ENCODE assay signal across 8 cellular contexts in the genomic region with DNA sequence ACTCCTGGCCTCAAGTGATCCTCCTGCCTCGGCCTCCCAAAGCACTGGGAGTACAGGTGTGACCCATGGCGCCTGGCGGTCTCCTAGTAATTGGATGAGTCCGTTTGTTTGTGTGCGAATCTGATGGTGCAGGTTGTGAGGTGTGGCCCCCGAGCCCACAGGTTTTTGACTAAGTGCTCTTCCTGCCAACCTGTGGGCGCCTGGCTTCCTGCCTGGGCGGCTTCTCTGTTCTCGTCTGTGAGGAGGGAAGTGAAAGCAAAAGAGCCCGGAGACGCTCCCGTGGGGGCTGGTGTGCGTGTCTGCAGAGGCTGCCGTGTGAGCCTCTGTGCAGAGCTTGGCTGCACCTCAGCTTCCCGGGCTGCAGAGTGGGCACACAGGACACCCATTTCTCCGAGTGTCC. TPM values are rescaled to one million over a fixed set of nuclear protein-coding genes. Genes with fewer than 3 reads are reported as not detected.
DNase-seq lines count a peak whose midpoint lies in the region; ATAC-seq and TF ChIP-seq lines count a peak whose summit lies in the region.

No MANE protein-coding gene starts in this region.

- POLR2A ChIA-PET in GM10248 (lab: Yijun Ruan, JAX) = interaction anchor here (0.9 kb wide), 1 partner anchor 19 kb away, joined by 6 read pairs; no protein-coding TSS in a partner anchor

- no peak for TF ChIP-seq CTCF in GM10248 (IDR thresholded peaks at IDR 0.05; ENCODE audit: control extremely low read depth, extremely low read depth, low read depth, missing control alignments)

- CTCF ChIA-PET in GM10248 (lab: Yijun Ruan, JAX) = interaction anchor here (0.9 to 2.0 kb wide), 3 partner anchors 10 to 12 kb away, joined by 3 to 5 read pairs (median 5); a partner anchor contains a TSS

- H3K36me3 Mint-ChIP-seq in activated T-cell treated with anti-CD3 and anti-CD28 coated beads, Interleukin-2, amount 50 U/mL, for 72 hours (ENCODE audit: insufficient read depth in 2 of 2) = peaks cover 13 to 35% of the 10 kb centered on the region in 2 donors

- H3K27ac Mint-ChIP-seq in activated T-cell treated with anti-CD3 and anti-CD28 coated beads, Interleukin-2, amount 50 U/mL, for 72 hours = peak overlapping the region; percentile 72

- DNase-seq in GM10248 (ENCODE audit: extremely low spot score) (peak; percentile 92), NOMO-1 treated with DMSO at 0.1 percent for 48 hours (lab: John Stamatoyannopoulos, UW; ENCODE audit: unreplicated experiment) (peak; percentile 94), hippocampal formation (lab: John Stamatoyannopoulos, UW) (peak; percentile 2 to 18), SHP77 (lab: John Stamatoyannopoulos, UW) (no peak), HuH-7 (ENCODE audit: low spot score) (no peak)
- peak; percentile 91 to 95 for DNase-seq in activated T-cell treated with anti-CD3 and anti-CD28 coated beads, Interleukin-2, amount 50 U/mL, for 72 hours
- DNase-seq in stimulated activated CD8-positive, alpha-beta memory T cell treated with anti-CD3 and anti-CD28 coated beads, Interleukin-15, amount 100 ng/mL, for 48 hours (ENCODE audit: low read depth in 2 of 2) = peak; percentile 88 to 91

- H3K9me3 Mint-ChIP-seq in activated T-cell treated with anti-CD3 and anti-CD28 coated beads, Interleukin-2, amount 50 U/mL, for 72 hours = no peaks in the 10 kb centered on the region

- peaks cover 60% of the 10 kb centered on the region for H3K4me1 Mint-ChIP-seq in activated T-cell treated with anti-CD3 and anti-CD28 coated beads, Interleukin-2, amount 50 U/mL, for 72 hours (ENCODE audit: low read depth)

- peak overlapping the region; percentile 57 to 82 for H3K4me3 Mint-ChIP-seq in activated T-cell treated with anti-CD3 and anti-CD28 coated beads, Interleukin-2, amount 50 U/mL, for 72 hours

- no peaks in the 10 kb centered on the region for H3K27me3 Mint-ChIP-seq in activated T-cell treated with anti-CD3 and anti-CD28 coated beads, Interleukin-2, amount 50 U/mL, for 72 hours (ENCODE audit: low read depth)

- peak; percentile 71 for ATAC-seq in HG02610 (IDR thresholded peaks at IDR 0.05; ENCODE audit: unreplicated experiment)
- ATAC-seq in activated T-cell treated with anti-CD3 and anti-CD28 coated beads, Interleukin-2, amount 50 U/mL, for 72 hours (replicated peaks in 1 of 2) = peak; percentile 80 to 81

RNA-seq across cellular contexts. Expression of a gene that starts 10.0 kb away (rescaled TPM):
- total RNA-seq in activated T-cell treated with anti-CD3 and anti-CD28 coated beads, Interleukin-2, amount 50 U/mL, for 72 hours = 100 to 1,000 TPM; 235 to 236 TPM

RNA-seq across cellular contexts. Expression of a gene that starts 18.2 kb away (rescaled TPM):
- 100 to 1,000 TPM; 176 to 179 TPM for total RNA-seq in activated T-cell treated with anti-CD3 and anti-CD28 coated beads, Interleukin-2, amount 50 U/mL, for 72 hours

RNA-seq across cellular contexts. Expression of a gene that starts 26.8 kb away (rescaled TPM):
- total RNA-seq in activated T-cell treated with anti-CD3 and anti-CD28 coated beads, Interleukin-2, amount 50 U/mL, for 72 hours = 100 to 1,000 TPM; 251 to 308 TPM

RNA-seq across cellular contexts. Expression of a gene that starts 37.0 kb away (rescaled TPM):
- 10 to 100 TPM; 34.3 to 37.1 TPM for total RNA-seq in activated T-cell treated with anti-CD3 and anti-CD28 coated beads, Interleukin-2, amount 50 U/mL, for 72 hours

RNA-seq across cellular contexts. Expression of a gene that starts 50.5 kb away (rescaled TPM):
- 100 to 1,000 TPM in 1 of 2 donors, 10 to 100 TPM in 1; 98.9 to 124 TPM for total RNA-seq in activated T-cell treated with anti-CD3 and anti-CD28 coated beads, Interleukin-2, amount 50 U/mL, for 72 hours

Comparison
In these comparisons a context has a peak if more than half of its experiments do, and no peak if none do; other contexts are left out.
1. DNase-seq: peak in GM10248 (single experiment), NOMO-1 treated with DMSO at 0.1 percent for 48 hours (single experiment), activated T-cell treated with anti-CD3 and anti-CD28 coated beads, Interleukin-2, amount 50 U/mL, for 72 hours (2 of 2), hippocampal formation (2 of 2) and stimulated activated CD8-positive, alpha-beta memory T cell treated with anti-CD3 and anti-CD28 coated beads, Interleukin-15, amount 100 ng/mL, for 48 hours (2 of 2); none in SHP77 (0 of 2) and HuH-7 (single experiment).